ENCODE assay signal across 8 cellular contexts in genomic region chr1:154198756-154199562, GRCh38. TPM values are rescaled to one million over a fixed set of nuclear protein-coding genes. Genes with fewer than 3 reads are reported as not detected.
DNase-seq lines count a peak whose midpoint lies in the region; ATAC-seq and TF ChIP-seq lines count a peak whose summit lies in the region.

No MANE protein-coding gene starts in this region.

- H3K9me2 ChIP-seq in GM23338 (ENCODE audit: insufficient read depth), result no peaks in the 10 kb centered on the region

- intact Hi-C loops in left ventricle myocardium inferior (cut with micrococcal nuclease) (no loop called here), gastrocnemius medialis (cut with DNase I; ENCODE audit: low total_unique reads) (loop anchor here (1.0 to 10.0 kb wide), 3 partner anchors 20 to 356 kb away; partner anchors contain the start of genes HAX1 and UBE2Q1)

- H3K27ac Mint-ChIP-seq in CD8-positive, alpha-beta memory T cell, result peak overlapping the region in 3 of 8 donors; percentile 11 to 48 (median 25)
- H3K27ac Mint-ChIP-seq in GM23338, result peak overlapping the region; percentile 59; the same call in 1 of the 2 replicates
- no peak overlapping the region for H3K27ac Mint-ChIP-seq in activated naive CD8-positive, alpha-beta T cell treated with anti-CD3 and anti-CD28 coated beads, Interleukin-2, amount 50 U/mL, for 24 hours

- ATAC-seq in GM23338 (peak; percentile 91), gastrocnemius medialis (peak; percentile 50 to 59)
- ATAC-seq in activated naive CD8-positive, alpha-beta T cell treated with anti-CD3 and anti-CD28 coated beads, Interleukin-2, amount 50 U/mL, for 24 hours, result peak; percentile 33

- in situ Hi-C loops in gastrocnemius medialis (cut with MboI; ENCODE audit: low sequenced_read_pairs in 4 of 4), result loop anchor here in 2 of 4 donors (10.0 kb wide), 1 partner anchor 76 kb away; the partner anchor contains the start of gene HAX1 (in 2 of the 2)

- POLR2A ChIA-PET in CD8-positive, alpha-beta memory T cell (lab: Charles Lee), result interaction anchor here (0.6 to 1.4 kb wide), 2 partner anchors 139 to 1701 kb away, joined by 3 read pairs; no protein-coding TSS in a partner anchor

- H3K4me1 Mint-ChIP-seq in CD8-positive, alpha-beta memory T cell, result no peaks in the 10 kb centered on the region
- peaks cover 8% of the 10 kb centered on the region; the same call in 1 of the 3 replicates for H3K4me1 Mint-ChIP-seq in GM23338
- H3K4me1 Mint-ChIP-seq in activated naive CD8-positive, alpha-beta T cell treated with anti-CD3 and anti-CD28 coated beads, Interleukin-2, amount 50 U/mL, for 24 hours, result peaks cover 2% of the 10 kb centered on the region

- H3K4me1 ChIP-seq in CD8-positive, alpha-beta memory T cell (ENCODE audit: insufficient read depth, low read length), result peaks cover 8% of the 10 kb centered on the region
- H3K4me1 ChIP-seq in GM23338 (ENCODE audit: insufficient read depth), result peaks cover 4% of the 10 kb centered on the region; the same call in 1 of the 2 replicates
- H3K4me1 ChIP-seq in left ventricle myocardium inferior, result peaks cover 5% of the 10 kb centered on the region
- peaks cover 7 to 13% of the 10 kb centered on the region in 2 donors for H3K4me1 ChIP-seq in gastrocnemius medialis

- peaks cover 4 to 7% of the 10 kb centered on the region in 2 donors for H3K27me3 Mint-ChIP-seq in CD8-positive, alpha-beta memory T cell
- peaks cover 8% of the 10 kb centered on the region for H3K27me3 Mint-ChIP-seq in GM23338 (ENCODE audit: insufficient read depth, low read depth, poor library complexity)
- H3K27me3 Mint-ChIP-seq in activated naive CD8-positive, alpha-beta T cell treated with anti-CD3 and anti-CD28 coated beads, Interleukin-2, amount 50 U/mL, for 24 hours, result peaks cover 3% of the 10 kb centered on the region

- no peaks in the 10 kb centered on the region for H3K36me3 Mint-ChIP-seq in CD8-positive, alpha-beta memory T cell
- no peaks in the 10 kb centered on the region; the same call in 2 of the 3 replicates for H3K36me3 Mint-ChIP-seq in GM23338 (ENCODE audit: low read depth)
- no peaks in the 10 kb centered on the region for H3K36me3 Mint-ChIP-seq in activated naive CD8-positive, alpha-beta T cell treated with anti-CD3 and anti-CD28 coated beads, Interleukin-2, amount 50 U/mL, for 24 hours (ENCODE audit: low read depth)

- H3K9me3 Mint-ChIP-seq in CD8-positive, alpha-beta memory T cell, result no peaks in the 10 kb centered on the region
- H3K9me3 Mint-ChIP-seq in GM23338, result no peaks in the 10 kb centered on the region
- H3K9me3 Mint-ChIP-seq in activated naive CD8-positive, alpha-beta T cell treated with anti-CD3 and anti-CD28 coated beads, Interleukin-2, amount 50 U/mL, for 24 hours, result no peaks in the 10 kb centered on the region

- peak overlapping the region; percentile 11 for H3K4me3 ChIP-seq in CD8-positive, alpha-beta memory T cell (ENCODE audit: low read length)
- H3K4me3 ChIP-seq in GM23338, result peak overlapping the region; percentile 17; the same call in 1 of the 2 replicates
- no peak overlapping the region for H3K4me3 ChIP-seq in left ventricle myocardium inferior
- H3K4me3 ChIP-seq in gastrocnemius medialis, result no peak overlapping the region

- H2AFZ ChIP-seq in GM23338, result peak overlapping the region; percentile 80

- H3K79me2 ChIP-seq in GM23338 (replicated peaks; ENCODE audit: insufficient read depth), result no peaks in the 10 kb centered on the region

- CTCF ChIA-PET in CD8-positive, alpha-beta memory T cell (lab: Charles Lee), result interaction anchor here (0.7 to 3.4 kb wide), 20 partner anchors 8 to 154 kb away, joined by 3 to 22 read pairs (median 4); partner anchors contain the start of gene UBAP2L

- H3F3A ChIP-seq in GM23338 (replicated peaks; ENCODE audit: low read depth), result peaks cover 6% of the 10 kb centered on the region; the same call in 1 of the 2 replicates

- H3K9me3 ChIP-seq in CD8-positive, alpha-beta memory T cell (ENCODE audit: low read length), result no peaks in the 10 kb centered on the region
- no peaks in the 10 kb centered on the region for H3K9me3 ChIP-seq in left ventricle myocardium inferior (replicated peaks)
- H3K9me3 ChIP-seq in gastrocnemius medialis, result no peaks in the 10 kb centered on the region

- no peak overlapping the region for H3K27ac ChIP-seq in CD8-positive, alpha-beta memory T cell (ENCODE audit: low read depth, low read length)
- H3K27ac ChIP-seq in GM23338 (ENCODE audit: low read depth) (no peak overlapping the region), left ventricle myocardium inferior (replicated peaks) (no peak overlapping the region), gastrocnemius medialis (peak overlapping the region; percentile 86 to 93 (median 90))

- H4K20me1 ChIP-seq in GM23338 (replicated peaks; ENCODE audit: insufficient read depth), result no peaks in the 10 kb centered on the region

- TF ChIP-seq CTCF in GM23338 (conservative IDR thresholded peaks at IDR 0.05; ENCODE audit: low read depth in 2 of 2) (peak; percentile 76 to 81), left ventricle myocardium inferior (IDR thresholded peaks at IDR 0.05; ENCODE audit: borderline replicate concordance) (peak; percentile 67), gastrocnemius medialis (IDR thresholded peaks at IDR 0.05 in 4 of 5, conservative IDR thresholded peaks at IDR 0.05 in 1 of 5) (peak in 3 of 5 experiments; percentile 39 to 58 (median 51))

- no peaks in the 10 kb centered on the region for H3K27me3 ChIP-seq in CD8-positive, alpha-beta memory T cell (ENCODE audit: insufficient read depth, low read length, poor library complexity, severe bottlenecking)
- H3K27me3 ChIP-seq in GM23338 (ENCODE audit: insufficient read depth) (no peaks in the 10 kb centered on the region), left ventricle myocardium inferior (ENCODE audit: low read depth) (no peaks in the 10 kb centered on the region), gastrocnemius medialis (no peaks in the 10 kb centered on the region)

- peak overlapping the region; percentile 23 for H3K4me2 ChIP-seq in GM23338

- no peak overlapping the region for H3K4me3 Mint-ChIP-seq in CD8-positive, alpha-beta memory T cell
- no peak overlapping the region for H3K4me3 Mint-ChIP-seq in GM23338
- H3K4me3 Mint-ChIP-seq in activated naive CD8-positive, alpha-beta T cell treated with anti-CD3 and anti-CD28 coated beads, Interleukin-2, amount 50 U/mL, for 24 hours, result no peak overlapping the region

- no peak for TF ChIP-seq POLR2A in gastrocnemius medialis (IDR thresholded peaks at IDR 0.05)

- no peaks in the 10 kb centered on the region for H3K36me3 ChIP-seq in CD8-positive, alpha-beta memory T cell (ENCODE audit: insufficient read depth, low read length)
- H3K36me3 ChIP-seq in GM23338 (ENCODE audit: insufficient read depth) (no peaks in the 10 kb centered on the region), left ventricle myocardium inferior (no peaks in the 10 kb centered on the region), gastrocnemius medialis (no peaks in the 10 kb centered on the region)

- peak in 4 of 5 donors; percentile 21 to 60 (median 46) for DNase-seq in CD8-positive, alpha-beta memory T cell
- DNase-seq in GM23338 (ENCODE audit: low spot score), result peak; percentile 90
- peak; percentile 54 for DNase-seq in NCI-H526 treated with DMSO at 0.1 percent for 48 hours (lab: John Stamatoyannopoulos, UW)
- DNase-seq in activated naive CD8-positive, alpha-beta T cell treated with anti-CD3 and anti-CD28 coated beads, Interleukin-2, amount 50 U/mL, for 24 hours, result peak; percentile 27
- DNase-seq in left ventricle myocardium inferior, result no peak
- no peak for DNase-seq in gastrocnemius medialis
- no peak for DNase-seq in NK-92 treated with Interleukin-12 subunit alpha and Interleukin-12 subunit beta, amount 100 ng/mL, for 24 hours (lab: John Stamatoyannopoulos, UW)
- DNase-seq in HK-2 (ENCODE audit: unreplicated experiment), result no peak

TF ChIP-seq in GM23338, 12 proteins besides CTCF, POLR2A, EP300 and RAD21 (continues in another document):
- TF ChIP-seq ETS1 (IDR thresholded peaks at IDR 0.05), result no peak
- TF ChIP-seq EZH2 (IDR thresholded peaks at IDR 0.05; ENCODE audit: low read depth, unreplicated experiment), result no peak

RNA-seq across cellular contexts. Expression of gene TPM3, which starts 7.1 kb away (rescaled TPM):
- 100 to 1,000 TPM; 802 to 863 TPM for total RNA-seq in CD8-positive, alpha-beta memory T cell
- 948 TPM for polyA plus RNA-seq in CD8-positive, alpha-beta memory T cell
- 685 and 747 TPM in 2 replicates for total RNA-seq in GM23338 (2014; rRNA removed; shearing (Covaris generic))
- 502 and 544 TPM in 2 replicates for polyA plus RNA-seq in GM23338 (2016; fragmentation: Nextera tagmentation; extraction: Ambion mirVana)
- total RNA-seq in left ventricle myocardium inferior, result 161 TPM
- 1,000 to 10,000 TPM; 1,776 to 3,699 (median 2,786) TPM for total RNA-seq in gastrocnemius medialis

RNA-seq across cellular contexts. Expression of gene CFAP141, which starts 7.2 kb away (rescaled TPM):
- not detected for total RNA-seq in CD8-positive, alpha-beta memory T cell
- not detected for polyA plus RNA-seq in CD8-positive, alpha-beta memory T cell
- not detected in 2 replicates for total RNA-seq in GM23338 (2014; rRNA removed; shearing (Covaris generic))
- not detected in 2 replicates for polyA plus RNA-seq in GM23338 (2016; fragmentation: Nextera tagmentation; extraction: Ambion mirVana)
- total RNA-seq in left ventricle myocardium inferior, result not detected
- not detected for total RNA-seq in gastrocnemius medialis

RNA-seq across cellular contexts. Expression of gene UBAP2L, which starts 21.8 kb away (rescaled TPM):
- 100 to 1,000 TPM; 258 to 277 TPM for total RNA-seq in CD8-positive, alpha-beta memory T cell
- 63.0 TPM for polyA plus RNA-seq in CD8-positive, alpha-beta memory T cell
- total RNA-seq in GM23338 (2014; rRNA removed; shearing (Covaris generic)), result 157 and 164 TPM in 2 replicates
- polyA plus RNA-seq in GM23338 (2016; fragmentation: Nextera tagmentation; extraction: Ambion mirVana), result 94.9 and 98.5 TPM in 2 replicates
- 101 TPM for total RNA-seq in left ventricle myocardium inferior
- total RNA-seq in gastrocnemius medialis, result 10 to 100 TPM; 38.5 to 72.8 (median 50.8) TPM

RNA-seq across cellular contexts. Expression of gene NUP210L, which starts 44.1 kb away (rescaled TPM):
- total RNA-seq in CD8-positive, alpha-beta memory T cell, result under 1 TPM in 1 of 2 experiments, not detected in 1; 0.09 TPM
- polyA plus RNA-seq in CD8-positive, alpha-beta memory T cell, result 0.06 TPM
- not detected in 2 replicates for total RNA-seq in GM23338 (2014; rRNA removed; shearing (Covaris generic))
- polyA plus RNA-seq in GM23338 (2016; fragmentation: Nextera tagmentation; extraction: Ambion mirVana), result 0.10 and 0.19 TPM in 2 replicates
- total RNA-seq in left ventricle myocardium inferior (0.30 TPM), gastrocnemius medialis (under 1 TPM in 3 of 4 donors, not detected in 1; 0.07 to 0.24 (median 0.10) TPM)

Comparison
In these comparisons a context has a peak if more than half of its experiments do, and no peak if none do; other contexts are left out.
1. DNase-seq: peak in CD8-positive, alpha-beta memory T cell (4 of 5), GM23338 (single experiment), NCI-H526 treated with DMSO at 0.1 percent for 48 hours (single experiment) and activated naive CD8-positive, alpha-beta T cell treated with anti-CD3 and anti-CD28 coated beads, Interleukin-2, amount 50 U/mL, for 24 hours (single experiment); none in left ventricle myocardium inferior (single experiment), gastrocnemius medialis (0 of 2), NK-92 treated with Interleukin-12 subunit alpha and Interleukin-12 subunit beta, amount 100 ng/mL, for 24 hours (single experiment) and HK-2 (single experiment).
2. H3K27ac ChIP-seq: peak in gastrocnemius medialis (4 of 4); none in CD8-positive, alpha-beta memory T cell (single experiment), GM23338 (single experiment) and left ventricle myocardium inferior (single experiment).
3. H3K4me3 ChIP-seq: peak in CD8-positive, alpha-beta memory T cell (single experiment) and GM23338 (single experiment); none in left ventricle myocardium inferior (single experiment) and gastrocnemius medialis (0 of 4).
4. ATAC-seq: peak in every context shown above with its lines; median percentile 91 in GM23338; 54 in gastrocnemius medialis; 33 in activated naive CD8-positive, alpha-beta T cell treated with anti-CD3 and anti-CD28 coated beads, Interleukin-2, amount 50 U/mL, for 24 hours.
5. Peak in every context shown above with its lines, with median percentiles within 50 percentile points of each other: CTCF ChIP-seq.